Comparison of ENCODE assay signal across 1 cellular context in the genomic region with DNA sequence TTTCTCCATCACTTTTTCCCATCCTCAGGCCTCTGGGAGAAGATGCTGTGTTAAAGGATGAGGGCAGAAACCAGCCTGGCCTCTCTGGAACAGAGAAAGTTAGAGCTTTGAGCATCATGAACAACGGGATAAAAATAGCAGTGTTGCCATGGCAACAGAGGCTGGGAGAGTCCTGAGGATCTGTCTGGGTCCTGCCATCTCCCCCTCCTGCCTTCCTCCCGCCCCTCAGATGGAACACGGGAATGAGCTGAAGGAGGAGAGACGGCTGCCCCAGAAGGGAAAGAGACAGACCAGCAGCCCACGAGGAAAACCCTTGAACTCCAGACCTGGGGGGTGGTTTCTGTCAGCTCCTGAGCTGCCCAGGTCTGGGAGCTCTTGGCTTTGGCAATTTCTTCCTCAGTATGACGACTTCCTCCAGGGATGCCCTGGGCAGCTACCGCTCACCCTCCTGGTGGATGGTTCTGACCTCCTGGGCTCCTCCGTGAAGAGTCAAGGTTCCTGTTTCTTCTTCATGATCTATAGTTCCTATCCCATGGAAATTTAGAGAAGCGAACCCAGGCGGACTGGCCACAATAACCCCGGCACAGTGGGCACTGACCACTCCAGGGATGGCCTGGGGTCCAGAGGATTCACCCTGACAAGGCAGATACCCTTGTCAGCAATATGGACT.
A peak's percentile ranks its signal among the peaks of the same experiment; 100 is the strongest.
TF ChIP-seq lines count a peak whose summit lies in the region.

No MANE protein-coding gene starts in this region.

TF ChIP-seq in endothelial cell of umbilical vein, 7 proteins besides CTCF, POLR2A, EP300 and RAD21:
- TF ChIP-seq GATA2 (IDR thresholded peaks at IDR 0.05; ENCODE audit: insufficient read depth, insufficient read length, low read depth, low read length) (no peak), JUN (IDR thresholded peaks at IDR 0.05; ENCODE audit: borderline replicate concordance, insufficient read depth, insufficient read length, low read depth) (no peak), EZH2 (IDR thresholded peaks at IDR 0.05; ENCODE audit: borderline replicate concordance, low read depth, low read length, severe bottlenecking) (peak; percentile 25), FOS (IDR thresholded peaks at IDR 0.05; ENCODE audit: borderline replicate concordance, insufficient read depth, low read length) (no peak), POLR2AphosphoS5 (IDR thresholded peaks at IDR 0.05; ENCODE audit: insufficient read depth, low read depth, low read length) (no peak)
- TF ChIP-seq, protein P1, sequence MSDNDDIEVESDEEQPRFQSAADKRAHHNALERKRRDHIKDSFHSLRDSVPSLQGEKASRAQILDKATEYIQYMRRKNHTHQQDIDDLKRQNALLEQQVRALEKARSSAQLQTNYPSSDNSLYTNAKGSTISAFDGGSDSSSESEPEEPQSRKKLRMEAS (IDR thresholded peaks at IDR 0.05; ENCODE audit: insufficient read depth, insufficient read length), result no peak
